ENCODE assay signal across 32 cellular contexts in the genomic region with DNA sequence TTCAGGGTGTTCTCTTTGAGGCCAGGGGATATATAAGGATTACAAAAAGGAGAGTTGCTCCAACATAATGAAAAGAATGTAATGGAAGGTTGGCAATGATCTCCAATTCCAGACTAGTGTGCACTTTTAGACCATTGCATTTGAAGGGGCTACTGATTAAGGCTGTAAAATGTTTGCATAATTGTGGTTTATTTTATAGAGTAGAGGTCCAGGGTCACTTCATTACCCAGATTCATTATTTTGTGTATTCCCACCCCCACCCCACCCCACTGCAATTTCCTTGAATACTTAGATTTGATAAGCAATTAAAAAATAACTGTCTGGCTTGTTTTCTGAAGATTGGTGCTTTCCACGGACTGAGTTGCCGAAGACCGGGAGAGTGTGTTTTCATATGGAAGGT.
"Had no signal": no experiment of that assay in that cellular context is flagged by ENCODE, and none has a peak within 500 bp of the region (broad histone marks: within the 10 kb centered on the region; RNA-seq: fewer than 3 reads in every experiment).

No MANE protein-coding gene starts in this region.

- H3K27me3 ChIP-seq: ascending aorta had no signal

- H3K27ac Mint-ChIP-seq: activated B cell treated with CpG ODN at 0.5 μM for 24 hours; activated CD4-positive, alpha-beta T cell treated with anti-CD3 and anti-CD28 coated beads for 36 hours; activated CD8-positive, alpha-beta T cell treated with anti-CD3 and anti-CD28 coated beads for 36 hours; activated naive CD8-positive, alpha-beta T cell treated with anti-CD3 and anti-CD28 coated beads, Interleukin-2, amount 10 ng/mL, durations not matched to agents 7 days and 5 days; activated T-cell treated with anti-CD3 and anti-CD28 coated beads, Interleukin-2, amount 50 U/mL, for 72 hours; activated T-helper 2 cell treated with anti-CD3 and anti-CD28 coated beads, Interferon-gamma antibody, Interleukin-2, Interleukin-4, amounts not matched to agents 10 μg/mL and 5 μg/mL and 100 μg/mL, durations not matched to agents 14 hours and 24 hours and 36 hours; T-cell had no signal

- ATAC-seq: activated CD4-positive, alpha-beta T cell treated with anti-CD3 and anti-CD28 coated beads for 36 hours; activated CD8-positive, alpha-beta T cell treated with anti-CD3 and anti-CD28 coated beads for 36 hours; activated T-cell treated with anti-CD3 and anti-CD28 coated beads, Interleukin-2, amount 50 U/mL, for 72 hours; Panc1; Right ventricle myocardium inferior; T-cell had no signal

- H3K27ac ChIP-seq: KMS-11, SK-N-MC had no signal

- H3K4me3 ChIP-seq: ascending aorta, SK-N-MC had no signal

- H3K36me3 ChIP-seq: ascending aorta had no signal

- H3K4me2 ChIP-seq: KMS-11 had no signal

- FAIRE-seq: TTC549 had no signal

- H3K36me3 Mint-ChIP-seq: activated naive CD8-positive, alpha-beta T cell treated with anti-CD3 and anti-CD28 coated beads, Interleukin-2, amount 10 ng/mL, durations not matched to agents 7 days and 5 days; brain; T-cell had no signal

- H3K9me3 Mint-ChIP-seq: activated B cell treated with CpG ODN at 0.5 μM for 24 hours; activated CD8-positive, alpha-beta T cell treated with anti-CD3 and anti-CD28 coated beads for 36 hours; activated naive CD8-positive, alpha-beta T cell treated with anti-CD3 and anti-CD28 coated beads, Interleukin-2, amount 10 ng/mL, durations not matched to agents 7 days and 5 days; activated T-cell treated with anti-CD3 and anti-CD28 coated beads, Interleukin-2, amount 50 U/mL, for 72 hours; activated T-helper 2 cell treated with anti-CD3 and anti-CD28 coated beads, Interferon-gamma antibody, Interleukin-2, Interleukin-4, amounts not matched to agents 10 μg/mL and 5 μg/mL and 100 μg/mL, durations not matched to agents 14 hours and 24 hours and 36 hours; brain; T-cell had no signal

- H3K4me3 Mint-ChIP-seq: activated B cell treated with CpG ODN at 0.5 μM for 24 hours; activated CD4-positive, alpha-beta T cell treated with anti-CD3 and anti-CD28 coated beads for 36 hours; activated CD8-positive, alpha-beta T cell treated with anti-CD3 and anti-CD28 coated beads for 36 hours; activated naive CD8-positive, alpha-beta T cell treated with anti-CD3 and anti-CD28 coated beads, Interleukin-2, amount 10 ng/mL, durations not matched to agents 7 days and 5 days; activated T-cell treated with anti-CD3 and anti-CD28 coated beads, Interleukin-2, amount 50 U/mL, for 72 hours; brain; T-cell had no signal

- H3K9me3 ChIP-seq: ascending aorta had no signal

- DNase-seq: activated B cell treated with CpG ODN at 0.5 μM for 24 hours; activated CD4-positive, alpha-beta T cell treated with anti-CD3 and anti-CD28 coated beads for 36 hours; activated CD4-positive, alpha-beta T cell treated with anti-CD3 and anti-CD28 coated beads, Interleukin-2, amount 50 U/mL, for 1 hour; activated CD8-positive, alpha-beta memory T cell treated with anti-CD3 and anti-CD28 coated beads, Interleukin-2, amount 50 U/mL, for 4 hours; activated CD8-positive, alpha-beta T cell treated with anti-CD3 and anti-CD28 coated beads for 36 hours; activated gamma-delta T cell treated with Interleukin-2 at 50 U/mL for 16 hours; activated naive CD4-positive, alpha-beta T cell treated with anti-CD3 and anti-CD28 coated beads, Interleukin-2, amount 50 U/mL, for 16 hours; activated naive CD8-positive, alpha-beta T cell treated with anti-CD3 and anti-CD28 coated beads, Interleukin-2, amount 10 ng/mL, durations not matched to agents 7 days and 5 days; activated T-cell treated with anti-CD3 and anti-CD28 coated beads, Interleukin-2, amount 50 U/mL, for 72 hours; NCI-H1092; NCI-H1417; NCI-H1694; NCI-H2029; NCI-H2107; NCI-H2171 treated with DMSO at 0.1 percent for 48 hours; NCI-H345; NCI-H510A treated with DMSO at 0.1 percent for 48 hours; NCI-H69; NK-92 treated with Interleukin-12 subunit alpha and Interleukin-12 subunit beta, amount 100 ng/mL, for 24 hours; OCI-M1; RPMI8226; T-cell; T-helper 2 cell; T1000 had no signal

- H3K9ac ChIP-seq: KMS-11 had no signal
